ENCODE assay signal across 1 cellular context in genomic region chr6:36840471-36841461, GRCh38.
TF ChIP-seq lines count a peak whose summit lies in the region.

No MANE protein-coding gene starts in this region.

TF ChIP-seq in A549, 52 proteins besides CTCF, POLR2A, EP300 and RAD21 (continued from another document):
- TF ChIP-seq, protein P1, sequence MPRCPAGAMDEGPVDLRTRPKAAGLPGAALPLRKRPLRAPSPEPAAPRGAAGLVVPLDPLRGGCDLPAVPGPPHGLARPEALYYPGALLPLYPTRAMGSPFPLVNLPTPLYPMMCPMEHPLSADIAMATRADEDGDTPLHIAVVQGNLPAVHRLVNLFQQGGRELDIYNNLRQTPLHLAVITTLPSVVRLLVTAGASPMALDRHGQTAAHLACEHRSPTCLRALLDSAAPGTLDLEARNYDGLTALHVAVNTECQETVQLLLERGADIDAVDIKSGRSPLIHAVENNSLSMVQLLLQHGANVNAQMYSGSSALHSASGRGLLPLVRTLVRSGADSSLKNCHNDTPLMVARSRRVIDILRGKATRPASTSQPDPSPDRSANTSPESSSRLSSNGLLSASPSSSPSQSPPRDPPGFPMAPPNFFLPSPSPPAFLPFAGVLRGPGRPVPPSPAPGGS (IDR thresholded peaks at IDR 0.05): no peak
- TF ChIP-seq HEYL (CRISPR knock-in tag; IDR thresholded peaks at IDR 0.05) (no peak), ZFP36 (IDR thresholded peaks at IDR 0.05; ENCODE audit: borderline replicate concordance, partially characterized antibody) (no peak), CHD2 (IDR thresholded peaks at IDR 0.05; ENCODE audit: low read length, partially characterized antibody) (no peak), RNF2 (IDR thresholded peaks at IDR 0.05; ENCODE audit: borderline replicate concordance, low read depth) (no peak), ZC3H11A (IDR thresholded peaks at IDR 0.05) (no peak), TFCP2L1 (CRISPR knock-in tag; IDR thresholded peaks at IDR 0.05) (no peak), FOSB (CRISPR knock-in tag; IDR thresholded peaks at IDR 0.05) (no peak), HOXB13 (CRISPR knock-in tag; IDR thresholded peaks at IDR 0.05; ENCODE audit: low read depth) (no peak), ESRRA (IDR thresholded peaks at IDR 0.05; ENCODE audit: borderline replicate concordance, low read length) (no peak), RFX5 (IDR thresholded peaks at IDR 0.05) (no peak), SMC3 (IDR thresholded peaks at IDR 0.05) (no peak)
- TF ChIP-seq, protein P2, sequence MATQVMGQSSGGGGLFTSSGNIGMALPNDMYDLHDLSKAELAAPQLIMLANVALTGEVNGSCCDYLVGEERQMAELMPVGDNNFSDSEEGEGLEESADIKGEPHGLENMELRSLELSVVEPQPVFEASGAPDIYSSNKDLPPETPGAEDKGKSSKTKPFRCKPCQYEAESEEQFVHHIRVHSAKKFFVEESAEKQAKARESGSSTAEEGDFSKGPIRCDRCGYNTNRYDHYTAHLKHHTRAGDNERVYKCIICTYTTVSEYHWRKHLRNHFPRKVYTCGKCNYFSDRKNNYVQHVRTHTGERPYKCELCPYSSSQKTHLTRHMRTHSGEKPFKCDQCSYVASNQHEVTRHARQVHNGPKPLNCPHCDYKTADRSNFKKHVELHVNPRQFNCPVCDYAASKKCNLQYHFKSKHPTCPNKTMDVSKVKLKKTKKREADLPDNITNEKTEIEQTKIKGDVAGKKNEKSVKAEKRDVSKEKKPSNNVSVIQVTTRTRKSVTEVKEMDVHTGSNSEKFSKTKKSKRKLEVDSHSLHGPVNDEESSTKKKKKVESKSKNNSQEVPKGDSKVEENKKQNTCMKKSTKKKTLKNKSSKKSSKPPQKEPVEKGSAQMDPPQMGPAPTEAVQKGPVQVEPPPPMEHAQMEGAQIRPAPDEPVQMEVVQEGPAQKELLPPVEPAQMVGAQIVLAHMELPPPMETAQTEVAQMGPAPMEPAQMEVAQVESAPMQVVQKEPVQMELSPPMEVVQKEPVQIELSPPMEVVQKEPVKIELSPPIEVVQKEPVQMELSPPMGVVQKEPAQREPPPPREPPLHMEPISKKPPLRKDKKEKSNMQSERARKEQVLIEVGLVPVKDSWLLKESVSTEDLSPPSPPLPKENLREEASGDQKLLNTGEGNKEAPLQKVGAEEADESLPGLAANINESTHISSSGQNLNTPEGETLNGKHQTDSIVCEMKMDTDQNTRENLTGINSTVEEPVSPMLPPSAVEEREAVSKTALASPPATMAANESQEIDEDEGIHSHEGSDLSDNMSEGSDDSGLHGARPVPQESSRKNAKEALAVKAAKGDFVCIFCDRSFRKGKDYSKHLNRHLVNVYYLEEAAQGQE (IDR thresholded peaks at IDR 0.05): no peak
TF ChIP-seq in A549: peak in this region for 0.
